17 cellular contexts compared by ENCODE assay signal in the genomic region with DNA sequence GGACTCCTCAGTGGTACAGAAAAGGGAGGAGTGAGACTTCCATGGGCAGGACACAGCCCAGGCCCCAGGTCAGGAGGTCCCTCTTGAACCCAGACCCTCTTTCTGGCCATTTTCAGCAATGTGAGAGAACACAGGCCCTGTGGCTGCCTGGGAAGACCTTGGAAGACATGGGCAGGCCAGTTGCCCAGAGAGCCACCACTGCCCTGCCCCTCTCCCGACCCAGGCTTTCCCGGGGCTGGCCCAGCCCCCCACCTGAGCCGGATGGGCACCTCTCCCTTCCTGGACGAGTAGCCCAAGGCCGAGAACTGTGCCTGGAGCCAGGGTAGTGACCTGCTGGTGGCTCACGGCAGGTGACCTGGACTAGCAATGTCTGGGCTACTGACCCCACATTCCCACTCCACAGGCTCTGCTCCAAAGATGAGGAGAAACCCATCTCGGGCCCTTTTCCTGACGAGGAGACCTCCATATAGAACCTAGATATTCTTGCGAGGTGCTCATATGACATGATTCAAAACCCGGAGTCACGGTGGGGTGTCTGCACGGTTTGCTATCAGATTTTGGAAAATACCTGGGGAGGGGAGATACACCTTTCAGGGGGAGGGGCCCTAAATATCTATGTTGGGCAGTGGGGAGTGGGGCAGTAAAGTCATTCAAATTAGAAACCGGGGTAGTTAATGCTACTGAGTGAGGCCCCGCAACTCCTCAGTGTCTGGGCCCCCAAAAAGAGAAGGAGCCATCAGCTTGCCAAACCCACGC. TPM values are rescaled to one million over a fixed set of nuclear protein-coding genes. Genes with fewer than 3 reads are reported as not detected.
DNase-seq lines count a peak whose midpoint lies in the region; ATAC-seq and TF ChIP-seq lines count a peak whose summit lies in the region.
"Had no signal": no experiment of that assay in that cellular context is flagged by ENCODE, and none has a peak within 500 bp of the region (broad histone marks: within the 10 kb centered on the region; RNA-seq: fewer than 3 reads in every experiment).

No MANE protein-coding gene starts in this region.

- H3K9me3 ChIP-seq in colonic mucosa, result no peaks in the 10 kb centered on the region
- H3K9me3 ChIP-seq in left lung, result peaks cover 0 to 85% of the 10 kb centered on the region in 2 donors
- H3K9me3 ChIP-seq in spleen, result peaks cover 0 to 94% (median 34%) of the 10 kb centered on the region in 8 donors

- no peaks in the 10 kb centered on the region for H3K27me3 ChIP-seq in colonic mucosa
- H3K27me3 ChIP-seq in left lung, result peaks cover 0 to 12% of the 10 kb centered on the region in 2 donors
- no peaks in the 10 kb centered on the region for H3K27me3 ChIP-seq in spleen (replicated peaks in 1 of 7)

- 84 to 95% (median 86%) methylated on average over 9 to 15 of the region's 15 CpGs for WGBS in spleen, 5 donors

- peak; percentile 23 for DNase-seq in 8988T
- DNase-seq in colonic mucosa, result peak; percentile 9
- DNase-seq in left lung, result peak; percentile 16 to 55
- DNase-seq in spleen, result peak; percentile 54
- DNase-seq in GDM1 (lab: John Stamatoyannopoulos, UW), result no peak
- no peak for DNase-seq in NAMALWA (ENCODE audit: low spot score)
- DNase-seq in MV-4-11 (lab: John Stamatoyannopoulos, UW), result no peak
- DNase-seq: C1 segment of cervical spinal cord, GF-D8, GOT3, NCI-H1417 treated with DMSO at 0.1 percent for 48 hours, NCI-H2029, NCI-H2171 treated with DMSO at 0.1 percent for 48 hours, NCI-H446 treated with DMSO at 0.1 percent for 48 hours, PC-3 had no signal

- H3K9ac ChIP-seq in colonic mucosa (ENCODE audit: low read depth in 2 of 2, low read length in 2 of 2), result no peak overlapping the region

- TF ChIP-seq CTCF in colonic mucosa (IDR thresholded peaks at IDR 0.05), result no peak
- no peak for TF ChIP-seq CTCF in left lung (IDR thresholded peaks at IDR 0.05)
- TF ChIP-seq CTCF in spleen (IDR thresholded peaks at IDR 0.05 in 8 of 11, conservative IDR thresholded peaks at IDR 0.05 in 3 of 11), result no peak

- ATAC-seq in left lung (no peak), HG02798 (IDR thresholded peaks at IDR 0.05; ENCODE audit: poor library complexity, unreplicated experiment) (no peak)
- ATAC-seq: K562 had no signal

- no peak overlapping the region for H3K27ac ChIP-seq in colonic mucosa
- H3K27ac ChIP-seq in left lung, result no peak overlapping the region
- H3K27ac ChIP-seq in spleen, result no peak overlapping the region

- intact Hi-C loops in colonic mucosa (cut with DNase I) (no loop called here), left lung (cut with DNase I) (no loop called here), spleen (cut with DNase I; ENCODE audit: low total_unique reads) (no loop called here)

- no peak for TF ChIP-seq POLR2A in spleen (IDR thresholded peaks at IDR 0.05)

- H3K4me1 ChIP-seq in colonic mucosa (no peaks in the 10 kb centered on the region), left lung (no peaks in the 10 kb centered on the region), spleen (no peaks in the 10 kb centered on the region)

- H3K36me3 ChIP-seq in colonic mucosa (no peaks in the 10 kb centered on the region), left lung (peaks cover 0 to 9% of the 10 kb centered on the region in 2 donors), spleen (peaks cover 0 to 88% (median 3%) of the 10 kb centered on the region in 6 donors)

- H3K4me3 ChIP-seq in colonic mucosa (no peak overlapping the region), left lung (no peak overlapping the region), spleen (no peak overlapping the region)
- H3K4me3 ChIP-seq: K562 had no signal

RNA-seq across cellular contexts. Expression of a gene that starts 59.4 kb away (rescaled TPM):
- total RNA-seq in colonic mucosa, result 1 to 10 TPM; 1.7 to 1.9 TPM
- total RNA-seq in left lung, result 1 to 10 TPM; 5.2 to 6.3 TPM
- total RNA-seq in spleen, result 1 to 10 TPM; 5.6 to 8.5 (median 7.3) TPM
- polyA plus RNA-seq in spleen, result 1 to 10 TPM; 1.3 to 2.0 (median 1.9) TPM
- total RNA-seq: PC-3 had no signal

Comparison
In these comparisons a context has a peak if more than half of its experiments do, and no peak if none do; other contexts are left out.
1. DNase-seq: peak in 8988T (single experiment), colonic mucosa (single experiment), left lung (2 of 2) and spleen (single experiment); none in GDM1 (single experiment), NAMALWA (single experiment) and MV-4-11 (single experiment).